In the genomic region with DNA sequence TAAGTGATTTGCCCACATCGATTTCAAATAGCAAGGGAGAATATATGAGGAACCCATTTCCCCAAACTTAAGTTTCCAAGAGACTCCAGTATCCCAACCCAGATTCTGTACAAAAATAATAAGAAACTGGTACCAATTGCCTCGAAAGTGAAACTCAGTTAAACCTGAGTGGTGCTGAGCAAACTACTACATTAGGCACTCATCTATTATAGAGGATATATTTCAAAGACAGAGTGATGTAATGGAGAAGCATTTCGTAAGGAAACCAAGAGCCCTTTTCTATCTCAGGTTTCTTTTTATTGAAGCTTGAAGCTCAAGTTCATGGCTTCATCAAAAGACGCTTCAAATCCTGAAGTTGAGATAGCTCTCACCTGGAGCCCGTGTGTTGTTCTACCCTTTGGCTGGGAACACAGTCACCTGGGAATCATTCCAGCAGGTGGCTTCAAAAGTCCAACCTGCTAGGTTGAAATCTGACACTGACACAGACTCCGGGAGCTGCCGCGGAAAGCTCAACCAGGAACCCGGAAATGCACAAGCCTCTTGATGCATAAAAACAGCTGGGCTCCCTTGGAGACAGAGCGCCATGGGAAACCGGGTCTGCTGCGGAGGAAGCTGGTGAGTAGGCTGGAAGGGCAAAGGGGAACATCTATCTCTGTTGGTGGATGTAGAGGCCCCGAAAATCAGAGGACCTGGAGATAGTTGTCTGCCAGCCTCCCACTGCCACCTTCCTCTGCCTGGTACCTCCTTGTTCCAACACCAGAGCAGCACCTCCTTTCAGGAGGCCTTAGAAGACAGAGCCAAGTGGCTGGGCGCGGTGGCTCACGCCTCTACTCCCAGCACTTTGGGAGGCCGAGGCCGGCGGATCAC, we compare ENCODE assay signal across 8 cellular contexts. TPM values are rescaled to one million over a fixed set of nuclear protein-coding genes. Genes with fewer than 3 reads are reported as not detected.
A peak's percentile ranks its signal among the peaks of the same experiment; 100 is the strongest.
DNase-seq lines count a peak whose midpoint lies in the region; TF ChIP-seq lines count a peak whose summit lies in the region.

A gene with protein sequence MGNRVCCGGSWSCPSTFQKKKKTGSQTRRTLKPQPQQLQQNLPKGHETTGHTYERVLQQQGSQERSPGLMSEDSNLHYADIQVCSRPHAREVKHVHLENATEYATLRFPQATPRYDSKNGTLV (plus strand): TSS at position 524 of the 867 bp plus-strand sequence. CDS start 60 bp downstream, at position 584.

- peak within 1 kb of the TSS; percentile 95 to 100 (median 98) for H3K27ac ChIP-seq in thyroid gland

- no peaks in the 10 kb centered on the region for H3K27me3 ChIP-seq in thyroid gland

- intact Hi-C loops in thyroid gland (cut with DNase I), result no loop called here

- peaks cover 58 to 67% of the 10 kb centered on the region in 2 donors for H3K4me1 ChIP-seq in thyroid gland

- TF ChIP-seq POLR2A in thyroid gland (IDR thresholded peaks at IDR 0.05), result peak; percentile 5 to 96

- H3K4me3 ChIP-seq in thyroid gland (replicated peaks in 1 of 3), result peak within 1 kb of the TSS in 2 of 3 donors; percentile 21 to 23

- H3K36me3 ChIP-seq in thyroid gland, result no peaks in the 10 kb centered on the region

- DNase-seq in DMS 273 (lab: John Stamatoyannopoulos, UW; ENCODE audit: unreplicated experiment) (peak; percentile 80), DMS 273 treated with DMSO at 0.1 percent for 48 hours (lab: John Stamatoyannopoulos, UW) (no peak), SW480 (ENCODE audit: low spot score) (peak; percentile 92), iris pigment epithelial cell (ENCODE audit: low read depth) (peak; percentile 67), thyroid gland (peak; percentile 94 to 96), dedifferentiated amniotic fluid mesenchymal stem cell (ENCODE audit: extremely low spot score) (no peak), inferior parietal cortex (ENCODE audit: extremely low spot score) (no peak), amygdala (lab: John Stamatoyannopoulos, UW) (no peak)

- peak in 2 of 6 experiments; percentile 9 to 32 for TF ChIP-seq CTCF in thyroid gland (IDR thresholded peaks at IDR 0.05)

- H3K9me3 ChIP-seq in thyroid gland, result no peaks in the 10 kb centered on the region

- WGBS in thyroid gland, 2 donors, result 39 to 47% methylated on average over 19 of the region's 19 CpGs

RNA-seq across cellular contexts. Expression of the gene that starts here (rescaled TPM):
- total RNA-seq in thyroid gland, result 10 to 100 TPM; 21.7 to 33.4 (median 24.9) TPM

Comparison
In these comparisons a context has a peak if more than half of its experiments do, and no peak if none do; other contexts are left out.
1. DNase-seq: peak in DMS 273 (single experiment), SW480 (single experiment), iris pigment epithelial cell (single experiment) and thyroid gland (2 of 2); none in DMS 273 treated with DMSO at 0.1 percent for 48 hours (single experiment), dedifferentiated amniotic fluid mesenchymal stem cell (single experiment), inferior parietal cortex (single experiment) and amygdala (0 of 56).